Comparison of ENCODE assay signal across 8 cellular contexts in genomic region chr15:38991126-38991525, GRCh38.
DNase-seq lines count a peak whose midpoint lies in the region; ATAC-seq and TF ChIP-seq lines count a peak whose summit lies in the region.

No MANE protein-coding gene starts in this region.

- no peaks in the 10 kb centered on the region for H3K36me3 ChIP-seq in liver (ENCODE audit: control insufficient read depth in 4 of 4, insufficient read depth in 3 of 4, low read depth in 1 of 4, low read length in 3 of 4)

- peak; percentile 69 to 79 for TF ChIP-seq RAD21 in liver (IDR thresholded peaks at IDR 0.05)

- 47% methylated on average over 4 of the region's 4 CpGs for WGBS in liver

- POLR2A ChIA-PET in MCF 10A (lab: Yijun Ruan, JAX), result interaction anchor here (0.6 kb wide), 1 partner anchor 109 kb away, joined by 3 read pairs; no protein-coding TSS in a partner anchor

- intact Hi-C loops in MCF 10A (cut with micrococcal nuclease), result loop anchor here (1.0 to 5.0 kb wide), 3 partner anchors 174 to 590 kb away; partner anchors contain the start of gene THBS1

- no TSS peak for BruUV-seq in MCF 10A (replicated peaks; lab: Mats Ljungman, UMichigan)

- H3K9ac ChIP-seq in liver (ENCODE audit: low read depth in 1 of 2, low read length in 2 of 2), result no peak overlapping the region

- no peak overlapping the region for H3K4me3 Mint-ChIP-seq in MCF 10A (ENCODE audit: unreplicated experiment)
- H3K4me3 Mint-ChIP-seq in T-helper 2 cell treated with Interferon-gamma antibody and Interleukin-4, amounts not matched to agents 5 μg/mL and 100 μg/mL, for 36 hours, result no peak overlapping the region

- no peak overlapping the region for H3K27ac ChIP-seq in liver (ENCODE audit: low read depth in 1 of 2, low read length in 2 of 2)

- DNase-seq in AG09319 (ENCODE audit: extremely low read depth, low read depth), result peak; percentile 11
- DNase-seq in HuH-7.5 (ENCODE audit: low spot score), result peak; percentile 14
- peak; percentile 52 for DNase-seq in MCF 10A (ENCODE audit: unreplicated experiment)
- no peak for DNase-seq in GM20000 (ENCODE audit: low spot score)
- DNase-seq in putamen (ENCODE audit: low spot score), result no peak
- DNase-seq in T-helper 2 cell treated with Interferon-gamma antibody and Interleukin-4, amounts not matched to agents 5 μg/mL and 100 μg/mL, for 36 hours (ENCODE audit: low spot score), result no peak

- H3K27me3 Mint-ChIP-seq in MCF 10A (ENCODE audit: insufficient read depth, unreplicated experiment), result no peaks in the 10 kb centered on the region
- H3K27me3 Mint-ChIP-seq in T-helper 2 cell treated with Interferon-gamma antibody and Interleukin-4, amounts not matched to agents 5 μg/mL and 100 μg/mL, for 36 hours (ENCODE audit: low read depth), result peaks cover 3% of the 10 kb centered on the region

- no peak overlapping the region for H3K27ac Mint-ChIP-seq in MCF 10A (ENCODE audit: low read depth, unreplicated experiment)
- H3K27ac Mint-ChIP-seq in T-helper 2 cell treated with Interferon-gamma antibody and Interleukin-4, amounts not matched to agents 5 μg/mL and 100 μg/mL, for 36 hours, result no peak overlapping the region

- H3K4me1 ChIP-seq in liver (ENCODE audit: control insufficient read depth in 4 of 4, insufficient read depth in 4 of 4, low read length in 3 of 4), result peaks cover 0 to 5% (median 0%) of the 10 kb centered on the region in 4 donors

- no peak overlapping the region for H3K4me3 ChIP-seq in liver (ENCODE audit: low read depth in 1 of 3, low read length in 3 of 3)

- no peak for ATAC-seq in HG03354 (IDR thresholded peaks at IDR 0.05; ENCODE audit: poor library complexity, severe bottlenecking, unreplicated experiment)

- no peaks in the 10 kb centered on the region for H3K36me3 Mint-ChIP-seq in MCF 10A (ENCODE audit: insufficient read depth, unreplicated experiment)
- no peaks in the 10 kb centered on the region for H3K36me3 Mint-ChIP-seq in T-helper 2 cell treated with Interferon-gamma antibody and Interleukin-4, amounts not matched to agents 5 μg/mL and 100 μg/mL, for 36 hours (ENCODE audit: low read depth)

- CTCF ChIA-PET in MCF 10A (lab: Yijun Ruan, JAX), result interaction anchor here (0.6 to 6.5 kb wide), 27 partner anchors 9 to 1389 kb away, joined by 3 to 65 read pairs (median 3); partner anchors contain the start of gene THBS1

- H3K9me3 Mint-ChIP-seq in MCF 10A (ENCODE audit: unreplicated experiment), result no peaks in the 10 kb centered on the region
- no peaks in the 10 kb centered on the region for H3K9me3 Mint-ChIP-seq in T-helper 2 cell treated with Interferon-gamma antibody and Interleukin-4, amounts not matched to agents 5 μg/mL and 100 μg/mL, for 36 hours

- TF ChIP-seq CTCF in AG09319 (IDR thresholded peaks at IDR 0.05; ENCODE audit: low read depth, low read length) (peak; percentile 48), MCF 10A (IDR thresholded peaks at IDR 0.05; ENCODE audit: unreplicated experiment) (peak; percentile 41), liver (IDR thresholded peaks at IDR 0.05; ENCODE audit: low read depth, low read length, missing input control) (peak; percentile 46), GM20000 (IDR thresholded peaks at IDR 0.05; ENCODE audit: extremely low read depth, missing control alignments) (no peak)

- H3K27me3 ChIP-seq in liver (ENCODE audit: control insufficient read depth in 4 of 4, insufficient read depth in 4 of 4, low read length in 3 of 4), result peaks cover 0 to 8% (median 0%) of the 10 kb centered on the region in 4 donors

- peaks cover 10% of the 10 kb centered on the region for H3K4me1 Mint-ChIP-seq in MCF 10A (ENCODE audit: insufficient read depth, unreplicated experiment)
- H3K4me1 Mint-ChIP-seq in T-helper 2 cell treated with Interferon-gamma antibody and Interleukin-4, amounts not matched to agents 5 μg/mL and 100 μg/mL, for 36 hours (ENCODE audit: low read depth), result no peaks in the 10 kb centered on the region

- H3K9me3 ChIP-seq in liver (ENCODE audit: control insufficient read depth in 4 of 4, low read length in 3 of 4), result no peaks in the 10 kb centered on the region

TF ChIP-seq in liver, 16 proteins besides CTCF, POLR2A, EP300 and RAD21:
- TF ChIP-seq FOXA2 (IDR thresholded peaks at IDR 0.05), result no peak
- TF ChIP-seq TAF1 (conservative IDR thresholded peaks at IDR 0.05), result no peak
- TF ChIP-seq EGR1 (IDR thresholded peaks at IDR 0.05; ENCODE audit: low read depth in 2 of 2), result no peak
- no peak for TF ChIP-seq SP1 (IDR thresholded peaks at IDR 0.05)
- TF ChIP-seq HNF4A (conservative IDR thresholded peaks at IDR 0.05), result no peak
- no peak for TF ChIP-seq ATF3 (IDR thresholded peaks at IDR 0.05)
- TF ChIP-seq HNF4G (IDR thresholded peaks at IDR 0.05), result no peak
- TF ChIP-seq FOXA1 (IDR thresholded peaks at IDR 0.05), result no peak
- TF ChIP-seq JUND (IDR thresholded peaks at IDR 0.05), result no peak
- TF ChIP-seq RXRA (IDR thresholded peaks at IDR 0.05), result no peak
- no peak for TF ChIP-seq GABPA (IDR thresholded peaks at IDR 0.05 in 1 of 2, conservative IDR thresholded peaks at IDR 0.05 in 1 of 2)
- TF ChIP-seq YY1 (IDR thresholded peaks at IDR 0.05), result no peak
- TF ChIP-seq REST (IDR thresholded peaks at IDR 0.05), result no peak
- no peak for TF ChIP-seq ZBTB33 (IDR thresholded peaks at IDR 0.05)
- no peak for TF ChIP-seq NR2F2 (IDR thresholded peaks at IDR 0.05)
- TF ChIP-seq MAX (IDR thresholded peaks at IDR 0.05), result no peak

Comparison
In these comparisons a context has a peak if more than half of its experiments do, and no peak if none do; other contexts are left out.
1. DNase-seq: peak in AG09319 (single experiment), HuH-7.5 (single experiment) and MCF 10A (single experiment); none in GM20000 (single experiment), putamen (single experiment) and T-helper 2 cell treated with Interferon-gamma antibody and Interleukin-4, amounts not matched to agents 5 μg/mL and 100 μg/mL, for 36 hours (single experiment).